ENCODE assay signal across 15 cellular contexts in the genomic region with DNA sequence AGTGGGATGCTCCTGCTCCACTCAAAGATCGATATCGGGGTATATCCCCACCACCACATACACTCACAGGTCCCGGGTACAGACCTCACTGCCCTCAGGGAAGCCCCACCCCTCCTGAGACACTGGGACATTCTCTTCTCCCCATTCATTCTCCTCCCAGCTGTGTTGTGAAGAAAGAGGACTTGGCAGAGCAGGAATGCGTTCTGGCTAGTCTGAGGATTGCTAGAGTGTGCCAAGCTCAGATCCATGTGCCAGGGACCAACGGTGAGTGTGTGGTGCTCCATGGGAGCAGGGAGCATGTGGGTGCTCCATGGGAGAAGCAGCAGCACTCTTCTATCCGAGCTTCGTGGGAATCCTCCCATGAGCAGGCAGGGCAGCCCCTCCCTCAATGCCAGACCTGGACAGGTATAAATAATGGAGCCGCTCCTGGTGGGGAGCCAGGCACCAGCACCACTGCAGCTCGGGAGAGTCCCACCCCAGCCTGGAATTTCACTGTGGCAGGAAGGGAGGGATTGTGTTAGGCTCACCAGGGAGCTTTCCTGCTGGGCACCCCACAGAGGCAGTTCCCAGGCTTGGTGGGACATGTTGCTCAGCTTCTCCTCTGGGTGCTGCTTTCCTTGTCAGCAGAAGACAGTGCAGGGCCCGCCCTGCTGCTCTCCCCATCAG. TPM values are rescaled to one million over a fixed set of nuclear protein-coding genes. Genes with fewer than 3 reads are reported as not detected.
DNase-seq lines count a peak whose midpoint lies in the region; ATAC-seq and TF ChIP-seq lines count a peak whose summit lies in the region.
"Had no signal": no experiment of that assay in that cellular context is flagged by ENCODE, and none has a peak within 500 bp of the region (broad histone marks: within the 10 kb centered on the region; RNA-seq: fewer than 3 reads in every experiment).

No MANE protein-coding gene starts in this region.

- DNase-seq in GM04504 (ENCODE audit: low read depth) (peak; percentile 14), RPMI7951 (ENCODE audit: low read depth) (peak; percentile 9), fibroblast of gingiva (ENCODE audit: low read depth) (peak; percentile 42), prostate gland (ENCODE audit: low spot score) (peak; percentile 81), SKM-1 (lab: John Stamatoyannopoulos, UW; ENCODE audit: unreplicated experiment) (no peak), lower lobe of right lung (no peak), spleen (no peak)
- DNase-seq: activated CD4-positive, alpha-beta T cell treated with anti-CD3 and anti-CD28 coated beads, Interleukin-2, amount 50 U/mL, for 1 hour; effector memory CD8-positive, alpha-beta T cell; NCI-H1092; SW 1271 had no signal

- H3K9me3 ChIP-seq in prostate gland (no peaks in the 10 kb centered on the region), lower lobe of right lung (no peaks in the 10 kb centered on the region), spleen (no peaks in the 10 kb centered on the region)

- no peak for TF ChIP-seq POLR2A in prostate gland (IDR thresholded peaks at IDR 0.05)
- TF ChIP-seq POLR2A in spleen (IDR thresholded peaks at IDR 0.05): no peak

- no peaks in the 10 kb centered on the region for H3K27me3 ChIP-seq in prostate gland (replicated peaks; ENCODE audit: insufficient read depth)
- H3K27me3 ChIP-seq in lower lobe of right lung (ENCODE audit: low read depth): peaks cover under 1% of the 10 kb centered on the region
- H3K27me3 ChIP-seq in spleen (replicated peaks in 1 of 7): peaks cover 0 to 15% (median 0%) of the 10 kb centered on the region in 7 donors

- H3K4me3 ChIP-seq in prostate gland (no peak overlapping the region), lower lobe of right lung (no peak overlapping the region), spleen (no peak overlapping the region)

- WGBS in prostate gland: 42% methylated on average over 10 of the region's 10 CpGs
- 60 to 82% (median 73%) methylated on average over 6 to 10 of the region's 10 CpGs for WGBS in spleen, 5 donors

- H3K27ac ChIP-seq in prostate gland: peak overlapping the region; percentile 61 to 69
- no peak overlapping the region for H3K27ac ChIP-seq in lower lobe of right lung
- H3K27ac ChIP-seq in spleen: no peak overlapping the region

- TF ChIP-seq CTCF in prostate gland (IDR thresholded peaks at IDR 0.05): no peak
- no peak for TF ChIP-seq CTCF in lower lobe of right lung (IDR thresholded peaks at IDR 0.05)
- TF ChIP-seq CTCF in spleen (IDR thresholded peaks at IDR 0.05 in 8 of 11, conservative IDR thresholded peaks at IDR 0.05 in 3 of 11): no peak

- no peak for ATAC-seq in lower lobe of right lung
- no peak for ATAC-seq in GM18867 (IDR thresholded peaks at IDR 0.05; ENCODE audit: unreplicated experiment)
- ATAC-seq: effector memory CD8-positive, alpha-beta T cell; naive thymus-derived CD4-positive, alpha-beta T cell; stimulated activated effector memory CD8-positive, alpha-beta T cell treated with anti-CD3 and anti-CD28 coated beads, Interleukin-12 subunit alpha, Interleukin-12 subunit beta, amount 100 ng/mL, for 72 hours had no signal

- intact Hi-C loops in prostate gland (cut with DNase I) (no loop called here), lower lobe of right lung (cut with DNase I) (no loop called here), spleen (cut with DNase I; ENCODE audit: low total_unique reads) (no loop called here)

- H3K36me3 ChIP-seq in prostate gland (no peaks in the 10 kb centered on the region), lower lobe of right lung (no peaks in the 10 kb centered on the region), spleen (no peaks in the 10 kb centered on the region)

- H3K4me1 ChIP-seq in prostate gland (replicated peaks): no peaks in the 10 kb centered on the region
- no peaks in the 10 kb centered on the region for H3K4me1 ChIP-seq in lower lobe of right lung
- H3K4me1 ChIP-seq in spleen: no peaks in the 10 kb centered on the region

RNA-seq across cellular contexts. Expression of a gene that starts 2.3 kb away (rescaled TPM):
- not detected in 2 replicates for total RNA-seq in RPMI7951 (2014; rRNA removed; shearing (Covaris generic))
- total RNA-seq in prostate gland (100 to 1,000 TPM; 160 to 516 TPM), lower lobe of right lung (0.65 TPM), spleen (1 to 10 TPM in 2 of 7 donors, under 1 TPM in 2, not detected in 3; 0.23 to 1.5 (median 0.85) TPM)
- polyA plus RNA-seq in spleen: 1 to 10 TPM in 1 of 3 donors, under 1 TPM in 2; 0.93 to 1.9 (median 0.96) TPM
- polyA plus RNA-seq: naive thymus-derived CD4-positive, alpha-beta T cell had no signal

RNA-seq across cellular contexts. Expression of a gene that starts 29.4 kb away (rescaled TPM):
- total RNA-seq in RPMI7951 (2014; rRNA removed; shearing (Covaris generic)): not detected in 2 replicates
- total RNA-seq in prostate gland (10 to 100 TPM in 1 of 2 donors, 1 to 10 TPM in 1; 5.9 to 13.6 TPM), lower lobe of right lung (0.74 TPM), spleen (not detected)
- polyA plus RNA-seq in spleen: under 1 TPM; 0.42 to 0.83 (median 0.45) TPM
- total RNA-seq: naive thymus-derived CD4-positive, alpha-beta T cell had no signal
- polyA plus RNA-seq: naive thymus-derived CD4-positive, alpha-beta T cell had no signal

RNA-seq across cellular contexts. Expression of a gene that starts 30.5 kb away (rescaled TPM):
- not detected in 2 replicates for total RNA-seq in RPMI7951 (2014; rRNA removed; shearing (Covaris generic))
- total RNA-seq in prostate gland: not detected
- total RNA-seq in lower lobe of right lung: not detected
- not detected for total RNA-seq in spleen
- not detected for polyA plus RNA-seq in spleen
- total RNA-seq: naive thymus-derived CD4-positive, alpha-beta T cell had no signal
- polyA plus RNA-seq: adipose tissue; naive thymus-derived CD4-positive, alpha-beta T cell had no signal

RNA-seq across cellular contexts. Expression of a gene that starts 48.9 kb away (rescaled TPM):
- not detected in 2 replicates for total RNA-seq in RPMI7951 (2014; rRNA removed; shearing (Covaris generic))
- total RNA-seq in prostate gland (not detected), lower lobe of right lung (not detected), spleen (not detected)
- polyA plus RNA-seq in spleen: under 1 TPM; 0.03 to 0.07 (median 0.06) TPM
- total RNA-seq: naive thymus-derived CD4-positive, alpha-beta T cell had no signal
- polyA plus RNA-seq: naive thymus-derived CD4-positive, alpha-beta T cell had no signal

RNA-seq across cellular contexts. Expression of a gene that starts 51.2 kb away (rescaled TPM):
- not detected in 2 replicates for total RNA-seq in RPMI7951 (2014; rRNA removed; shearing (Covaris generic))
- total RNA-seq in prostate gland (under 1 TPM; 0.05 to 0.45 TPM), lower lobe of right lung (not detected), spleen (not detected)
- not detected for polyA plus RNA-seq in spleen
- polyA plus RNA-seq: adipose tissue; naive thymus-derived CD4-positive, alpha-beta T cell had no signal

Comparison
In these comparisons a context has a peak if more than half of its experiments do, and no peak if none do; other contexts are left out.
1. DNase-seq: peak in GM04504 (single experiment), RPMI7951 (single experiment), fibroblast of gingiva (single experiment) and prostate gland (single experiment); none in SKM-1 (single experiment), lower lobe of right lung (single experiment) and spleen (single experiment).
2. H3K27ac ChIP-seq: peak in prostate gland (2 of 2); none in lower lobe of right lung (single experiment) and spleen (0 of 8).
3. RNA of a gene that starts 2.3 kb away (total RNA-seq): 160 to 516 TPM in prostate gland; 0.65 TPM in lower lobe of right lung (single experiment), 0.23 to 1.5 TPM in spleen and not detected in RPMI7951; every median in the first group is over 10 times any median in the second.